ENCODE assay signal across 16 cellular contexts in the genomic region with DNA sequence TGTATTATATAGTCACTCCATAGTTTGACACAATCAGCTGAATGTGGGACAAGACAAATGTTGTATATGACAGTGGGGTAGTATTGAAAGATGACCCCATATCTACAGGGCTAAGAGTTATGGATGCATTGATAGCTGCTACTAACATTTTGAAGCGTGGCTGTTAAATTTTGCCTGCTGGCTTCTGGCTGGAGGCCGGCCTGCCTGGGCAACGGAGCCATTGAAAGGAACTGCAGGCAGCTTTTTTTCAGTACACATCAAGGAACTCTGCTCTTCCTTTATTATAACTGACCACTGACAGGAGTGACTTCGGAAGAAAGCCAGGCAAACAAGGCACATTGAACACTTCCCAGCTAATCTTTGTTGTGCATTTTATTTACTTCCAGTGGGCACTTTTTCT.
DNase-seq lines count a peak whose midpoint lies in the region; ATAC-seq and TF ChIP-seq lines count a peak whose summit lies in the region.
"Had no signal": no experiment of that assay in that cellular context is flagged by ENCODE, and none has a peak within 500 bp of the region (broad histone marks: within the 10 kb centered on the region; RNA-seq: fewer than 3 reads in every experiment).

No MANE protein-coding gene starts in this region.

- H3K4me3 Mint-ChIP-seq in neural crest cell, result peak overlapping the region; percentile 11
- H3K4me3 Mint-ChIP-seq: CD4-positive, alpha-beta T cell; CD8-positive, alpha-beta T cell had no signal

- H3K27me3 Mint-ChIP-seq in neural crest cell (ENCODE audit: low read depth), result peaks cover 61% of the 10 kb centered on the region

- peaks cover 54% of the 10 kb centered on the region for H3K4me1 Mint-ChIP-seq in neural crest cell

- H3K27ac Mint-ChIP-seq in neural crest cell (ENCODE audit: unreplicated experiment), result peak overlapping the region; percentile 3
- H3K27ac Mint-ChIP-seq: CD4-positive, alpha-beta T cell; CD8-positive, alpha-beta T cell had no signal

- no peaks in the 10 kb centered on the region for H3K36me3 Mint-ChIP-seq in neural crest cell (ENCODE audit: low read depth)
- H3K36me3 Mint-ChIP-seq: CD8-positive, alpha-beta T cell had no signal

- ATAC-seq in GM18867 (IDR thresholded peaks at IDR 0.05; ENCODE audit: unreplicated experiment), result no peak
- ATAC-seq: CD8-positive, alpha-beta T cell had no signal

- TF ChIP-seq CTCF in BE2C (IDR thresholded peaks at IDR 0.05; ENCODE audit: low read depth, low read length) (no peak), LNCaP clone FGC (IDR thresholded peaks at IDR 0.05; ENCODE audit: control insufficient read depth, extremely low read depth, insufficient read depth) (no peak), neural crest cell (conservative IDR thresholded peaks at IDR 0.05) (no peak)

- H3K36me3 ChIP-seq in BE2C, result no peaks in the 10 kb centered on the region
- H3K36me3 ChIP-seq: BLaER1 treated with 17β-estradiol and CSF1 and Interleukin-3, amounts not matched to agents 10 nM and 100 nM had no signal

- H3K9me3 ChIP-seq in BE2C, result no peaks in the 10 kb centered on the region
- H3K9me3 ChIP-seq: BLaER1 treated with 17β-estradiol and CSF1 and Interleukin-3, amounts not matched to agents 10 nM and 100 nM; Caco-2 had no signal

- peak; percentile 52 for DNase-seq in NCI-H82 (lab: John Stamatoyannopoulos, UW)
- no peak for DNase-seq in NCI-H82 treated with DMSO at 0.1 percent for 48 hours (lab: John Stamatoyannopoulos, UW; ENCODE audit: unreplicated experiment)
- DNase-seq in BE2C, result peak; percentile 56
- DNase-seq in LNCaP clone FGC (ENCODE audit: low read depth), result peak; percentile 27
- DNase-seq in neural crest cell (ENCODE audit: low read depth, low spot score), result no peak
- no peak for DNase-seq in NCI-H524 treated with DMSO at 0.1 percent for 48 hours (lab: John Stamatoyannopoulos, UW)
- DNase-seq: 8988T; ACHN; Caco-2; Calu3; CD4-positive, alpha-beta T cell; CD8-positive, alpha-beta T cell; DMS79 treated with DMSO at 0.1 percent for 48 hours; GF-D8 had no signal

- no peaks in the 10 kb centered on the region for H3K9me3 Mint-ChIP-seq in neural crest cell
- H3K9me3 Mint-ChIP-seq: CD4-positive, alpha-beta T cell; CD8-positive, alpha-beta T cell had no signal

- peaks cover 56% of the 10 kb centered on the region for H3K4me1 ChIP-seq in BE2C
- H3K4me1 ChIP-seq: Caco-2 had no signal

- H3K27me3 ChIP-seq in BE2C, result no peaks in the 10 kb centered on the region
- H3K27me3 ChIP-seq: BLaER1 treated with 17β-estradiol and CSF1 and Interleukin-3, amounts not matched to agents 10 nM and 100 nM had no signal

- peak overlapping the region; percentile 46 for H3K4me3 ChIP-seq in BE2C (ENCODE audit: low read depth, low read length)
- no peak overlapping the region for H3K4me3 ChIP-seq in LNCaP clone FGC (ENCODE audit: low read depth, low read length)
- H3K4me3 ChIP-seq: BLaER1 treated with 17β-estradiol and CSF1 and Interleukin-3, amounts not matched to agents 10 nM and 100 nM had no signal

Comparison
In these comparisons a context has a peak if more than half of its experiments do, and no peak if none do; other contexts are left out.
1. DNase-seq: peak in NCI-H82 (single experiment), BE2C (single experiment) and LNCaP clone FGC (single experiment); none in NCI-H82 treated with DMSO at 0.1 percent for 48 hours (single experiment), neural crest cell (single experiment) and NCI-H524 treated with DMSO at 0.1 percent for 48 hours (single experiment).